In the genomic region with DNA sequence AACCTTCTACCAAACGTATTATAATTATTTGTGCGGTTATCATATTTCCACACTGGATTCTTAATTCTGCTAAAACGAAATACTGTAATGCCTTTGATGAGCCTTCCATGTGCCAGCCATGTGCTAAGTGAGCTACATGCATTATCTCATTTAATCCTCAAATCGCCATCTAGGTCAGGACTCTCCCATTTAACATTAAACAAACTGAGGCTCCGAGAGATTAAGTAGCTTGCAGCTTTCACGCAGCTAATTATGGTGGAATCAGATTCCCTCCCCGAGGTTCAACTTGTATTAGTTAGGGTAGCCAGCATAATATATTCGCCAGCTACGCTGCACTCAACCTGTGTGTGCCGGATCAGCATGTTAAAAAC, we compare ENCODE assay signal across 10 cellular contexts. TPM values are rescaled to one million over a fixed set of nuclear protein-coding genes. Genes with fewer than 3 reads are reported as not detected.
DNase-seq lines count a peak whose midpoint lies in the region; ATAC-seq and TF ChIP-seq lines count a peak whose summit lies in the region.
"Had no signal": no experiment of that assay in that cellular context is flagged by ENCODE, and none has a peak within 500 bp of the region (broad histone marks: within the 10 kb centered on the region; RNA-seq: fewer than 3 reads in every experiment).

No MANE protein-coding gene starts in this region.

- no peaks in the 10 kb centered on the region for H3K36me3 ChIP-seq in A673 (ENCODE audit: insufficient read depth, low read length, poor library complexity, severe bottlenecking)
- no peaks in the 10 kb centered on the region for H3K36me3 ChIP-seq in iPS-20b (ENCODE audit: insufficient read depth, low read depth, low read length)
- no peaks in the 10 kb centered on the region for H3K36me3 ChIP-seq in upper lobe of right lung
- H3K36me3 ChIP-seq: upper lobe of left lung had no signal

- H3K9me3 ChIP-seq in A673 (ENCODE audit: low read depth, low read length, poor library complexity, severe bottlenecking) (no peaks in the 10 kb centered on the region), iPS-20b (ENCODE audit: insufficient read depth, low read depth, low read length) (no peaks in the 10 kb centered on the region), upper lobe of right lung (no peaks in the 10 kb centered on the region)
- H3K9me3 ChIP-seq: upper lobe of left lung had no signal

- H3K27ac ChIP-seq in A673 (ENCODE audit: low read depth, low read length, poor library complexity, severe bottlenecking) (no peak overlapping the region), iPS-20b (ENCODE audit: low read length) (no peak overlapping the region), upper lobe of right lung (no peak overlapping the region)
- H3K27ac ChIP-seq: upper lobe of left lung had no signal

- POLR2A ChIA-PET in A673 (lab: Charles Lee; ENCODE audit: low non-redundant PET) = interaction anchor here (0.5 kb wide), 1 partner anchor 100 kb away, joined by 6 read pairs; no protein-coding TSS in a partner anchor
- POLR2A ChIA-PET in activated CD4-positive, alpha-beta memory T cell treated with anti-CD3 and anti-CD28 coated beads for 36 hours (lab: Charles Lee) = no interaction called here

- H3K4me3 ChIP-seq in A673 (ENCODE audit: low read depth, low read length, poor library complexity, severe bottlenecking) = peak overlapping the region; percentile 58
- peak overlapping the region; percentile 80; the same call in 1 of the 2 replicates for H3K4me3 ChIP-seq in GM12864 (ENCODE audit: low read depth, low read length)
- H3K4me3 ChIP-seq in iPS-20b (ENCODE audit: low read length) = peak overlapping the region; percentile 80
- H3K4me3 ChIP-seq in upper lobe of right lung = no peak overlapping the region

- TF ChIP-seq CTCF in A673 (conservative IDR thresholded peaks at IDR 0.05; ENCODE audit: low read depth, low read length) (no peak), GM12864 (IDR thresholded peaks at IDR 0.05; ENCODE audit: low read depth, low read length, missing control alignments) (no peak), upper lobe of right lung (IDR thresholded peaks at IDR 0.05) (no peak)

- no peak overlapping the region for H3K27ac Mint-ChIP-seq in activated CD4-positive, alpha-beta memory T cell treated with anti-CD3 and anti-CD28 coated beads for 36 hours

- ATAC-seq in GM19328 (IDR thresholded peaks at IDR 0.05; ENCODE audit: unreplicated experiment) = no peak
- no peak for ATAC-seq in GM18868 (IDR thresholded peaks at IDR 0.05; ENCODE audit: unreplicated experiment)
- ATAC-seq in upper lobe of right lung = no peak

- intact Hi-C loops in A673 (cut with micrococcal nuclease; ENCODE audit: unreplicated experiment) (no loop called here), upper lobe of right lung (cut with DNase I) (no loop called here)
- intact Hi-C loops in activated CD4-positive, alpha-beta memory T cell treated with anti-CD3 and anti-CD28 coated beads for 36 hours (cut with micrococcal nuclease) = no loop called here

- H3K9me3 Mint-ChIP-seq in activated CD4-positive, alpha-beta memory T cell treated with anti-CD3 and anti-CD28 coated beads for 36 hours = no peaks in the 10 kb centered on the region

- peak overlapping the region; percentile 87 for H3K4me3 Mint-ChIP-seq in activated CD4-positive, alpha-beta memory T cell treated with anti-CD3 and anti-CD28 coated beads for 36 hours

- peaks cover 26% of the 10 kb centered on the region for H3K27me3 Mint-ChIP-seq in activated CD4-positive, alpha-beta memory T cell treated with anti-CD3 and anti-CD28 coated beads for 36 hours

- H3K4me1 ChIP-seq in A673 (ENCODE audit: insufficient read depth, low read length, poor library complexity, severe bottlenecking) = no peaks in the 10 kb centered on the region
- peaks cover 4% of the 10 kb centered on the region; the same call in 1 of the 2 replicates for H3K4me1 ChIP-seq in iPS-20b (ENCODE audit: insufficient read depth, low read length)
- peaks cover 10% of the 10 kb centered on the region for H3K4me1 ChIP-seq in upper lobe of right lung

- peak overlapping the region; percentile 36; the same call in 1 of the 2 replicates for H3K9ac ChIP-seq in iPS-20b (ENCODE audit: low read depth, low read length)

- peaks cover 11% of the 10 kb centered on the region for H3K4me1 Mint-ChIP-seq in activated CD4-positive, alpha-beta memory T cell treated with anti-CD3 and anti-CD28 coated beads for 36 hours (ENCODE audit: low read depth)

- no TSS peak for BruUV-seq in A673 (replicated peaks; lab: Mats Ljungman, UMichigan)

- CTCF ChIA-PET in A673 (lab: Charles Lee) = interaction anchor here (0.8 to 1.5 kb wide), 2 partner anchors 20 to 52 kb away, joined by 3 to 5 read pairs; no protein-coding TSS in a partner anchor
- CTCF ChIA-PET in activated CD4-positive, alpha-beta memory T cell treated with anti-CD3 and anti-CD28 coated beads for 36 hours (lab: Charles Lee) = interaction anchor here (0.6 to 1.9 kb wide), 5 partner anchors 20 to 839 kb away, joined by 3 to 16 read pairs (median 3); no protein-coding TSS in a partner anchor

- no peak for DNase-seq in A673 (ENCODE audit: low spot score)
- DNase-seq in GM12864 (ENCODE audit: low read depth) = no peak
- DNase-seq in activated CD4-positive, alpha-beta memory T cell treated with anti-CD3 and anti-CD28 coated beads for 36 hours = no peak
- DNase-seq in ureter (ENCODE audit: low spot score) = no peak
- no peak for DNase-seq in upper lobe of right lung
- DNase-seq: upper lobe of left lung had no signal

- H3K36me3 Mint-ChIP-seq in activated CD4-positive, alpha-beta memory T cell treated with anti-CD3 and anti-CD28 coated beads for 36 hours = no peaks in the 10 kb centered on the region

- H3K27me3 ChIP-seq in A673 (replicated peaks; ENCODE audit: insufficient read depth, low read depth, low read length, poor library complexity) (peaks cover 16% of the 10 kb centered on the region), iPS-20b (ENCODE audit: insufficient read depth, low read length) (peaks cover 40% of the 10 kb centered on the region), upper lobe of right lung (peaks cover 44% of the 10 kb centered on the region)

RNA-seq across cellular contexts. Expression of a gene that starts 0.8 kb away (rescaled TPM):
- 1.6 and 3.5 TPM in 2 replicates for total RNA-seq in A673 (2021)
- 1 to 10 TPM; 3.3 to 4.1 TPM for total RNA-seq in activated CD4-positive, alpha-beta memory T cell treated with anti-CD3 and anti-CD28 coated beads for 36 hours
- total RNA-seq in ureter = 11.1 TPM
- total RNA-seq in upper lobe of right lung = 6.2 TPM
- total RNA-seq: endothelial cell of umbilical vein had no signal

RNA-seq across cellular contexts. Expression of a gene that starts 44.7 kb away (rescaled TPM):
- 40.3 and 40.8 TPM in 2 replicates for total RNA-seq in A673 (2021)
- total RNA-seq in activated CD4-positive, alpha-beta memory T cell treated with anti-CD3 and anti-CD28 coated beads for 36 hours = under 1 TPM; 0.12 to 0.21 TPM
- total RNA-seq in ureter = 12.5 TPM
- 4.0 TPM for total RNA-seq in upper lobe of right lung
